Comparison of ENCODE assay signal across 26 cellular contexts in genomic region chr3:142778541-142778940, GRCh38.
"Had no signal": no experiment of that assay in that cellular context is flagged by ENCODE, and none has a peak within 500 bp of the region (broad histone marks: within the 10 kb centered on the region; RNA-seq: fewer than 3 reads in every experiment).

No MANE protein-coding gene starts in this region.

- H3K4me3 ChIP-seq: adrenal gland, body of pancreas, colonic mucosa had no signal

- DNase-seq: activated CD4-positive, alpha-beta memory T cell treated with anti-CD3 and anti-CD28 coated beads for 36 hours; activated CD4-positive, alpha-beta T cell treated with anti-CD3 and anti-CD28 coated beads for 36 hours; activated CD4-positive, alpha-beta T cell treated with anti-CD3 and anti-CD28 coated beads, Interleukin-2, amount 10 ng/mL, durations not matched to agents 24 days and 14 days; activated CD4-positive, CD25-positive, alpha-beta regulatory T cell; activated CD4-positive, CD25-positive, alpha-beta regulatory T cell treated with anti-CD3 and anti-CD28 coated beads, Interleukin-2, amount 50 U/mL, for 72 hours; activated CD8-positive, alpha-beta memory T cell treated with anti-CD3 and anti-CD28 coated beads, Interleukin-2, amount 10 ng/mL, durations not matched to agents 7 days and 5 days; activated CD8-positive, alpha-beta memory T cell treated with anti-CD3 and anti-CD28 coated beads, Interleukin-2, amount 50 U/mL, for 4 hours; activated CD8-positive, alpha-beta T cell treated with anti-CD3 and anti-CD28 coated beads, Interleukin-2, amount 10 ng/mL, durations not matched to agents 7 days and 5 days; activated effector memory CD4-positive, alpha-beta T cell treated with anti-CD3 and anti-CD28 coated beads, Interleukin-2, amount 50 U/mL, for 16 hours; activated naive CD4-positive, alpha-beta T cell treated with anti-CD3 and anti-CD28 coated beads for 36 hours; activated naive CD8-positive, alpha-beta T cell treated with anti-CD3 and anti-CD28 coated beads for 36 hours; activated naive CD8-positive, alpha-beta T cell treated with anti-CD3 and anti-CD28 coated beads, Interleukin-2, amount 50 U/mL, for 24 hours; activated T-cell treated with anti-CD3 and anti-CD28 coated beads, Interleukin-2, amount 50 U/mL, for 1 hour; activated T-cell treated with anti-CD3 and anti-CD28 coated beads, Interleukin-2, amount 50 U/mL, for 48 hours; adrenal gland; amygdala; aorta; body of pancreas; caudate nucleus; colonic mucosa; effector memory CD4-positive, alpha-beta T cell; endodermal cell; head of caudate nucleus; T-helper 2 cell had no signal

- FAIRE-seq: frontal cortex had no signal

- H3K27me3 ChIP-seq: adrenal gland, body of pancreas, colonic mucosa had no signal

- ATAC-seq: activated CD4-positive, alpha-beta T cell treated with anti-CD3 and anti-CD28 coated beads for 36 hours; activated CD8-positive, alpha-beta memory T cell treated with anti-CD3 and anti-CD28 coated beads, Interleukin-2, amount 10 ng/mL, durations not matched to agents 7 days and 5 days; activated CD8-positive, alpha-beta T cell treated with anti-CD3 and anti-CD28 coated beads, Interleukin-2, amount 10 ng/mL, durations not matched to agents 7 days and 5 days; activated naive CD8-positive, alpha-beta T cell treated with anti-CD3 and anti-CD28 coated beads, Interleukin-2, amount 50 U/mL, for 24 hours; body of pancreas; esophagus mucosa had no signal

- H3K36me3 ChIP-seq: adrenal gland, colonic mucosa had no signal

- H3K9me3 ChIP-seq: adrenal gland, body of pancreas, colonic mucosa had no signal

- H3K4me1 ChIP-seq: adrenal gland, body of pancreas, colonic mucosa had no signal

- H3K27ac ChIP-seq: adrenal gland, body of pancreas, colonic mucosa had no signal
